Comparison of ENCODE assay signal across 11 cellular contexts in genomic region chr11:97732011-97732632, GRCh38.
"Had no signal": no experiment of that assay in that cellular context is flagged by ENCODE, and none has a peak within 500 bp of the region (broad histone marks: within the 10 kb centered on the region; RNA-seq: fewer than 3 reads in every experiment).

No MANE protein-coding gene starts in this region.

- H3K27ac ChIP-seq: cardiac muscle cell, dorsolateral prefrontal cortex, gastroesophageal sphincter, pancreas had no signal

- H3K9me3 ChIP-seq: pancreas had no signal

- DNase-seq: activated CD4-positive, CD25-positive, alpha-beta regulatory T cell treated with anti-CD3 and anti-CD28 coated beads, Interleukin-2, amount 50 U/mL, for 72 hours; activated naive CD4-positive, alpha-beta T cell treated with anti-CD3 and anti-CD28 coated beads for 36 hours; activated naive CD8-positive, alpha-beta T cell treated with anti-CD3 and anti-CD28 coated beads, Interleukin-2, amount 50 U/mL, for 24 hours; dorsolateral prefrontal cortex; endodermal cell; islet precursor cell; pancreas; T-cell; T-helper 9 cell had no signal

- H3K36me3 ChIP-seq: cardiac muscle cell, gastroesophageal sphincter, pancreas had no signal

- H3K4me3 ChIP-seq: cardiac muscle cell, dorsolateral prefrontal cortex, gastroesophageal sphincter, pancreas had no signal

- H3K4me1 ChIP-seq: gastroesophageal sphincter, pancreas had no signal

- H3K27me3 ChIP-seq: cardiac muscle cell, dorsolateral prefrontal cortex, gastroesophageal sphincter, pancreas had no signal
